ENCODE assay signal across 8 cellular contexts in the genomic region with DNA sequence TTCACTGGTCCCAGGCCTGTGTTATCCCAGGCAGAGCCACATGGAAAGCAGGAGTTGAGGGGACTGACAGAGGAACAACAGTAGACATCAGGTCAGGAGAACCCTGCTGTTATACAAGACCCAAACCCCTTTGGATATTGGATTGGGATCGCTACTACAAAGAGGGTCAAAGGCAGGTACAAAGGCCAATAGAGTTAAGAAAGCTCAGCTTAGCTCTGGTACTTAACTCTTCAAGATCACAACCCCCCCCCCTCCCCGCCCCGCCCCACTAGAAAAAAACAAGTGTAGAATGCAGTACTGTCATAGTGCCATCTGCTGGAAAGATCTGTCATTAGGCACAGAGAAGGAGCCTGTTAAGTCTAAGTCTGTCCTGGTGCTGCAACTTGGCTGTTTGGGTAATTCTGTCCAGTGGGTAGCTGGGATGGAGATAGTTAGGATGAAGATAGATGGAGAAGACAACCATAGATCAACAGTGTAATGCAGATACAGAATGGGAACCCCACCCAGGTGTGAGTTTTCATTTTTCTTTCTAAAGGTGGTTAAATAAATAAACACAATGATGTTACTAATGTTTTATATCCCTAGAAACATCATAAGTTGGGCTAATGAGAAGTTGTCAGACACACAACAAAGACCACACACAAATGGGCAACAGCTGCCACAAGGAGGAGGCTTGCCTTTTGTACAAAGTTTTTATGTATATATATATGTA. TPM values are rescaled to one million over a fixed set of nuclear protein-coding genes. Genes with fewer than 3 reads are reported as not detected.
DNase-seq lines count a peak whose midpoint lies in the region; ATAC-seq, FAIRE-seq and TF ChIP-seq lines count a peak whose summit lies in the region.

No MANE protein-coding gene starts in this region.

- no peaks in the 10 kb centered on the region for H3K9me1 ChIP-seq in K562 (ENCODE audit: control insufficient read depth, insufficient read depth, low read length)

- ATAC-seq in K562: peak; percentile 80
- no peak for ATAC-seq in GM19023 (IDR thresholded peaks at IDR 0.05; ENCODE audit: unreplicated experiment)

- no peaks in the 10 kb centered on the region for H3K9me3 ChIP-seq in K562 (replicated peaks; ENCODE audit: control insufficient read depth, insufficient read depth, low read depth, low read length)
- no peaks in the 10 kb centered on the region for H3K9me3 ChIP-seq in iPS-18a (ENCODE audit: control insufficient read depth, low read depth, low read length)
- no peaks in the 10 kb centered on the region for H3K9me3 ChIP-seq in smooth muscle cell (replicated peaks; ENCODE audit: low read depth)

- no TSS peak for BruUV-seq in K562 (replicated peaks; lab: Mats Ljungman, UMichigan)

- H3K27me3 ChIP-seq in GM06990 (replicated peaks; ENCODE audit: control insufficient read depth, insufficient read depth, low read length): no peaks in the 10 kb centered on the region
- no peaks in the 10 kb centered on the region for H3K27me3 ChIP-seq in K562 (ENCODE audit: control insufficient read depth in 2 of 2, insufficient read depth in 2 of 2, low read length in 2 of 2)
- H3K27me3 ChIP-seq in iPS-18a (ENCODE audit: control insufficient read depth, insufficient read depth, low read length): peaks cover 30% of the 10 kb centered on the region
- H3K27me3 ChIP-seq in smooth muscle cell (ENCODE audit: low read depth): no peaks in the 10 kb centered on the region

- in situ Hi-C loops in K562 (cut with MboI): no loop called here

- H3K4me3 ChIP-seq in GM06990 (replicated peaks; ENCODE audit: low read depth, low read length) (no peak overlapping the region), K562 (no peak overlapping the region), iPS-18a (ENCODE audit: low read length) (no peak overlapping the region), smooth muscle cell (no peak overlapping the region)

- peak; percentile 68 for TF ChIP-seq CTCF in GM06990 (IDR thresholded peaks at IDR 0.05; ENCODE audit: insufficient read depth, low read length, poor library complexity, severe bottlenecking)
- peak; percentile 73 to 84 (median 83) for TF ChIP-seq CTCF in K562 (IDR thresholded peaks at IDR 0.05 in 2 of 3, conservative IDR thresholded peaks at IDR 0.05 in 1 of 3; ENCODE audit: insufficient read depth in 2 of 3, low read depth in 1 of 3, low read length in 3 of 3)
- peak; percentile 52 for TF ChIP-seq CTCF in smooth muscle cell (IDR thresholded peaks at IDR 0.05; ENCODE audit: borderline replicate concordance, insufficient read depth, poor library complexity, severe bottlenecking)

- peaks cover 41% of the 10 kb centered on the region for H3K36me3 ChIP-seq in GM06990 (ENCODE audit: control insufficient read depth, insufficient read depth, low read length)
- peaks cover 58% of the 10 kb centered on the region for H3K36me3 ChIP-seq in K562 (ENCODE audit: control insufficient read depth, insufficient read depth, low read length)
- peaks cover 45% of the 10 kb centered on the region for H3K36me3 ChIP-seq in iPS-18a (ENCODE audit: control insufficient read depth, low read depth, low read length)
- H3K36me3 ChIP-seq in smooth muscle cell (ENCODE audit: low read depth): peaks cover 7% of the 10 kb centered on the region

- peaks cover 16% of the 10 kb centered on the region for H3F3A ChIP-seq in smooth muscle cell (ENCODE audit: low read depth)

- H3K4me1 ChIP-seq in K562 (replicated peaks in 1 of 2; ENCODE audit: control insufficient read depth in 2 of 2, insufficient read depth in 2 of 2, low read length in 2 of 2) (peaks cover 5 to 39% of the 10 kb centered on the region in 2 experiments; a peak in 2 of 5 replicates), iPS-18a (ENCODE audit: control insufficient read depth, low read depth, low read length) (peaks cover 11% of the 10 kb centered on the region), smooth muscle cell (ENCODE audit: low read depth) (peaks cover 10% of the 10 kb centered on the region)

- H3K27ac ChIP-seq in K562 (ENCODE audit: extremely low read depth, low read depth, low read length): no peak overlapping the region
- no peak overlapping the region for H3K27ac ChIP-seq in iPS-18a (ENCODE audit: low read length)
- H3K27ac ChIP-seq in smooth muscle cell (ENCODE audit: low read depth): peak overlapping the region; percentile 52

- no peak overlapping the region for H2AFZ ChIP-seq in K562 (ENCODE audit: low read depth, low read length)
- H2AFZ ChIP-seq in smooth muscle cell (ENCODE audit: low read depth): no peak overlapping the region

- peak; percentile 57 to 68 for TF ChIP-seq RAD21 in K562 (CRISPR knock-in tag; conservative IDR thresholded peaks at IDR 0.05 in 1 of 2, IDR thresholded peaks at IDR 0.05 in 1 of 2)

- no peak for TF ChIP-seq EP300 in K562 (IDR thresholded peaks at IDR 0.05; ENCODE audit: low read length)

- CTCF ChIA-PET in K562 (lab: Yijun Ruan, JAX; ENCODE audit: low intra/inter-chr PET ratio): interaction anchor here (0.7 to 2.1 kb wide), 9 partner anchors 28 to 428 kb away, joined by 3 to 21 read pairs (median 5); partner anchors contain the start of gene LRP10

- H3K79me2 ChIP-seq in K562 (ENCODE audit: control insufficient read depth, insufficient read depth, low read length): no peaks in the 10 kb centered on the region
- no peaks in the 10 kb centered on the region for H3K79me2 ChIP-seq in smooth muscle cell (ENCODE audit: low read depth)

- peak; percentile 49 for DNase-seq in A172 (ENCODE audit: low spot score)
- no peak for DNase-seq in GM06990 (ENCODE audit: extremely low read depth, insufficient read length)
- peak; percentile 75 for DNase-seq in Kasumi-1 (lab: John Stamatoyannopoulos, UW)
- peak; percentile 38 to 49 for DNase-seq in SHP77 (lab: John Stamatoyannopoulos, UW)
- peak; percentile 71 to 91 (median 79) for DNase-seq in K562 (ENCODE audit: extremely low read depth in 1 of 4, low spot score in 3 of 4)
- peak; percentile 7 for DNase-seq in smooth muscle cell (lab: John Stamatoyannopoulos, UW; ENCODE audit: unreplicated experiment)

- H3K4me2 ChIP-seq in K562 (ENCODE audit: insufficient read depth, low read length) (no peak overlapping the region; the same call in 1 of the 2 replicates), smooth muscle cell (no peak overlapping the region)

- 0% methylated on average over 3 of the region's 3 CpGs for WGBS in K562 (ENCODE audit: insufficient coverage, low coverage, missing lambda C conversion rate)
- WGBS in smooth muscle cell (ENCODE audit: low lambda C conversion rate): 21% methylated on average over 3 of the region's 3 CpGs

- POLR2A ChIA-PET in K562 (lab: Yijun Ruan, JAX): interaction anchor here (0.9 to 2.9 kb wide), 9 partner anchors 12 to 134 kb away, joined by 3 to 10 read pairs (median 5); partner anchors contain the start of genes OXA1L and RBM23

- no peak for TF ChIP-seq POLR2A in K562 (conservative IDR thresholded peaks at IDR 0.05)

- peak; percentile 94 for FAIRE-seq in K562 (lab: Jason Lieb, UNC)

- intact Hi-C loops in K562 (cut with micrococcal nuclease): loop anchor here (1.0 kb wide), 3 partner anchors 28 to 123 kb away; no protein-coding TSS in a partner anchor

- H4K20me1 ChIP-seq in K562 (replicated peaks; ENCODE audit: control insufficient read depth, insufficient read depth, low read length) (no peaks in the 10 kb centered on the region), smooth muscle cell (ENCODE audit: low read depth) (no peaks in the 10 kb centered on the region)

- H3K9ac ChIP-seq in K562 (ENCODE audit: insufficient read depth in 1 of 2, low read depth in 2 of 2, low read length in 2 of 2): no peak overlapping the region
- peak overlapping the region; percentile 8 for H3K9ac ChIP-seq in iPS-18a (ENCODE audit: low read length)
- H3K9ac ChIP-seq in smooth muscle cell (ENCODE audit: low read depth): no peak overlapping the region

RNA-seq across cellular contexts. Expression of gene REM2, which starts 17.2 kb away (rescaled TPM):
- not detected in 2 replicates for total RNA-seq in A172 (2014; rRNA removed; shearing (Covaris generic))
- 1.2 and 3.0 TPM in 2 replicates for total RNA-seq in K562 (2011; cell fraction: chromatin; rRNA removed; ENCODE audit: low replicate concordance)
- 3.0 and 3.8 TPM in 2 replicates for total RNA-seq in K562 (2011; cell fraction: nucleolus; rRNA removed)
- 2.4 and 2.7 TPM in 2 replicates for total RNA-seq in K562 (2011; cell fraction: nucleoplasm; rRNA removed)
- 0.29 and 0.36 TPM in 2 replicates for total RNA-seq in K562 (2014; rRNA removed)
- 0.18 and 0.51 TPM in 2 replicates for total RNA-seq in K562 (2014; rRNA removed; fragmentation: Illumina TruSeq; extraction: Trizol)
- 0.25 and 0.34 TPM in 2 replicates for total RNA-seq in K562 (2015; rRNA removed; fragmentation: Illumina TruSeq; extraction: Trizol)
- 0.40 and 0.69 TPM in 2 replicates for total RNA-seq in K562 (2021)
- 0.91 and 1.0 TPM in 2 replicates for polyA plus RNA-seq in K562 (2011; rRNA removed)
- 0.40 and 0.47 TPM in 2 replicates for polyA plus RNA-seq in K562 (2011; cell fraction: cytosol; rRNA removed)
- polyA plus RNA-seq in K562 (2011; cell fraction: nucleus; rRNA removed): 1.2 and 2.3 TPM in 2 replicates
- 0.82 and 1.1 TPM in 2 replicates for polyA plus RNA-seq in K562 (2012)
- 0.21 and 0.25 TPM in 2 replicates for polyA plus RNA-seq in K562 (2014; fragmentation: Illumina TruSeq; extraction: Trizol)
- under 1 TPM; 0.38 to 0.50 TPM for polyA plus RNA-seq in K562 (2014; fragmentation: Nextera tagmentation; extraction: Ambion mirVana)
- polyA plus RNA-seq in K562 (2014; rRNA removed): 0.20 and 0.97 TPM in 2 replicates
- polyA minus RNA-seq in K562 (2011; rRNA and poly(A)+ RNA removed): 0.32 and 0.48 TPM in 2 replicates
- polyA minus RNA-seq in K562 (2011; cell fraction: cytosol; rRNA and poly(A)+ RNA removed): not detected in 2 replicates
- polyA minus RNA-seq in K562 (2011; cell fraction: nucleus; rRNA and poly(A)+ RNA removed): 0.81 and 1.9 TPM in 2 replicates
- 0.22 and 2.6 TPM in 2 replicates for total RNA-seq in smooth muscle cell
- polyA plus RNA-seq in smooth muscle cell: 1.6 and 5.9 TPM in 2 replicates

RNA-seq across cellular contexts. Expression of gene RBM23, which starts 18.7 kb away (rescaled TPM):
- total RNA-seq in A172 (2014; rRNA removed; shearing (Covaris generic)): 56.8 and 64.1 TPM in 2 replicates
- 87.2 and 129 TPM in 2 replicates for total RNA-seq in K562 (2011; cell fraction: chromatin; rRNA removed; ENCODE audit: low replicate concordance)
- total RNA-seq in K562 (2011; cell fraction: nucleolus; rRNA removed): 74.0 and 76.5 TPM in 2 replicates
- 81.6 and 84.0 TPM in 2 replicates for total RNA-seq in K562 (2011; cell fraction: nucleoplasm; rRNA removed)
- 46.0 and 68.2 TPM in 2 replicates for total RNA-seq in K562 (2014; rRNA removed)
- 48.9 and 53.2 TPM in 2 replicates for total RNA-seq in K562 (2014; rRNA removed; fragmentation: Illumina TruSeq; extraction: Trizol)
- 66.8 and 73.0 TPM in 2 replicates for total RNA-seq in K562 (2015; rRNA removed; fragmentation: Illumina TruSeq; extraction: Trizol)
- total RNA-seq in K562 (2021): 56.0 and 58.5 TPM in 2 replicates
- 36.2 and 57.8 TPM in 2 replicates for polyA plus RNA-seq in K562 (2011; rRNA removed)
- polyA plus RNA-seq in K562 (2011; cell fraction: cytosol; rRNA removed): 57.1 and 82.5 TPM in 2 replicates
- 68.8 and 78.6 TPM in 2 replicates for polyA plus RNA-seq in K562 (2011; cell fraction: nucleus; rRNA removed)
- 43.1 and 49.8 TPM in 2 replicates for polyA plus RNA-seq in K562 (2012)
- polyA plus RNA-seq in K562 (2014; fragmentation: Illumina TruSeq; extraction: Trizol): 50.2 and 69.0 TPM in 2 replicates
- polyA plus RNA-seq in K562 (2014; fragmentation: Nextera tagmentation; extraction: Ambion mirVana): 100 to 1,000 TPM in 1 of 2 experiments, 10 to 100 TPM in 1; 67.8 to 102 TPM
- 47.1 and 50.4 TPM in 2 replicates for polyA plus RNA-seq in K562 (2014; rRNA removed)
- polyA minus RNA-seq in K562 (2011; rRNA and poly(A)+ RNA removed): 65.1 and 89.3 TPM in 2 replicates
- 26.5 and 31.2 TPM in 2 replicates for polyA minus RNA-seq in K562 (2011; cell fraction: cytosol; rRNA and poly(A)+ RNA removed)
- polyA minus RNA-seq in K562 (2011; cell fraction: nucleus; rRNA and poly(A)+ RNA removed): 24.9 and 39.5 TPM in 2 replicates
- total RNA-seq in smooth muscle cell: 69.8 and 112 TPM in 2 replicates
- 59.3 and 72.4 TPM in 2 replicates for polyA plus RNA-seq in smooth muscle cell

RNA-seq across cellular contexts. Expression of gene LRP10, which starts 28.7 kb away (rescaled TPM):
- 28.7 and 38.7 TPM in 2 replicates for total RNA-seq in A172 (2014; rRNA removed; shearing (Covaris generic))
- total RNA-seq in K562 (2011; cell fraction: chromatin; rRNA removed; ENCODE audit: low replicate concordance): 26.2 and 103 TPM in 2 replicates
- 119 and 150 TPM in 2 replicates for total RNA-seq in K562 (2011; cell fraction: nucleolus; rRNA removed)
- 79.0 and 80.1 TPM in 2 replicates for total RNA-seq in K562 (2011; cell fraction: nucleoplasm; rRNA removed)
- total RNA-seq in K562 (2014; rRNA removed): 10.9 and 14.9 TPM in 2 replicates
- total RNA-seq in K562 (2014; rRNA removed; fragmentation: Illumina TruSeq; extraction: Trizol): 4.9 and 5.5 TPM in 2 replicates
- 6.9 and 8.1 TPM in 2 replicates for total RNA-seq in K562 (2015; rRNA removed; fragmentation: Illumina TruSeq; extraction: Trizol)
- total RNA-seq in K562 (2021): 40.7 and 45.5 TPM in 2 replicates
- polyA plus RNA-seq in K562 (2011; rRNA removed): 16.0 and 25.1 TPM in 2 replicates
- 18.9 and 40.0 TPM in 2 replicates for polyA plus RNA-seq in K562 (2011; cell fraction: cytosol; rRNA removed)
- polyA plus RNA-seq in K562 (2011; cell fraction: nucleus; rRNA removed): 17.1 and 30.2 TPM in 2 replicates
- 36.0 and 70.6 TPM in 2 replicates for polyA plus RNA-seq in K562 (2012)
- 27.2 and 34.5 TPM in 2 replicates for polyA plus RNA-seq in K562 (2014; fragmentation: Illumina TruSeq; extraction: Trizol)
- 1 to 10 TPM; 1.3 to 2.3 TPM for polyA plus RNA-seq in K562 (2014; fragmentation: Nextera tagmentation; extraction: Ambion mirVana)
- 12.7 and 15.9 TPM in 2 replicates for polyA plus RNA-seq in K562 (2014; rRNA removed)
- 15.2 and 24.3 TPM in 2 replicates for polyA minus RNA-seq in K562 (2011; rRNA and poly(A)+ RNA removed)
- 36.7 and 48.5 TPM in 2 replicates for polyA minus RNA-seq in K562 (2011; cell fraction: cytosol; rRNA and poly(A)+ RNA removed)
- 16.7 and 17.0 TPM in 2 replicates for polyA minus RNA-seq in K562 (2011; cell fraction: nucleus; rRNA and poly(A)+ RNA removed)
- total RNA-seq in smooth muscle cell: 32.4 and 38.8 TPM in 2 replicates
- 81.2 and 87.1 TPM in 2 replicates for polyA plus RNA-seq in smooth muscle cell

RNA-seq across cellular contexts. Expression of gene PRMT5, which starts 28.9 kb away (rescaled TPM):
- total RNA-seq in A172 (2014; rRNA removed; shearing (Covaris generic)): 38.6 and 181 TPM in 2 replicates
- total RNA-seq in K562 (2011; cell fraction: chromatin; rRNA removed; ENCODE audit: low replicate concordance): 278 and 432 TPM in 2 replicates
- total RNA-seq in K562 (2011; cell fraction: nucleolus; rRNA removed): 251 and 313 TPM in 2 replicates
- 210 and 241 TPM in 2 replicates for total RNA-seq in K562 (2011; cell fraction: nucleoplasm; rRNA removed)
- total RNA-seq in K562 (2014; rRNA removed) (123 and 171 TPM in 2 replicates), K562 (2014; rRNA removed; fragmentation: Illumina TruSeq; extraction: Trizol) (222 and 228 TPM in 2 replicates), K562 (2015; rRNA removed; fragmentation: Illumina TruSeq; extraction: Trizol) (245 and 276 TPM in 2 replicates), K562 (2021) (246 and 247 TPM in 2 replicates), smooth muscle cell (50.3 and 81.2 TPM in 2 replicates)
- polyA plus RNA-seq in K562 (2011; rRNA removed) (409 and 552 TPM in 2 replicates), K562 (2014; fragmentation: Illumina TruSeq; extraction: Trizol) (270 and 321 TPM in 2 replicates), K562 (2014; fragmentation: Nextera tagmentation; extraction: Ambion mirVana) (100 to 1,000 TPM; 114 to 155 TPM), K562 (2014; rRNA removed) (216 and 257 TPM in 2 replicates), smooth muscle cell (80.0 and 82.1 TPM in 2 replicates)
- 792 and 841 TPM in 2 replicates for polyA plus RNA-seq in K562 (2011; cell fraction: cytosol; rRNA removed)
- polyA plus RNA-seq in K562 (2011; cell fraction: nucleus; rRNA removed): 583 and 596 TPM in 2 replicates
- polyA plus RNA-seq in K562 (2012): 146 and 359 TPM in 2 replicates
- 300 and 519 TPM in 2 replicates for polyA minus RNA-seq in K562 (2011; rRNA and poly(A)+ RNA removed)
- polyA minus RNA-seq in K562 (2011; cell fraction: cytosol; rRNA and poly(A)+ RNA removed): 206 and 309 TPM in 2 replicates
- 93.0 and 134 TPM in 2 replicates for polyA minus RNA-seq in K562 (2011; cell fraction: nucleus; rRNA and poly(A)+ RNA removed)

RNA-seq across cellular contexts. Expression of gene HAUS4, which starts 56.6 kb away (rescaled TPM):
- 39.8 and 46.9 TPM in 2 replicates for total RNA-seq in A172 (2014; rRNA removed; shearing (Covaris generic))
- total RNA-seq in K562 (2011; cell fraction: chromatin; rRNA removed; ENCODE audit: low replicate concordance): 69.7 and 91.7 TPM in 2 replicates
- 49.2 and 58.2 TPM in 2 replicates for total RNA-seq in K562 (2011; cell fraction: nucleolus; rRNA removed)
- total RNA-seq in K562 (2011; cell fraction: nucleoplasm; rRNA removed): 65.3 and 66.7 TPM in 2 replicates
- 53.3 and 62.8 TPM in 2 replicates for total RNA-seq in K562 (2014; rRNA removed)
- total RNA-seq in K562 (2014; rRNA removed; fragmentation: Illumina TruSeq; extraction: Trizol): 59.2 and 62.3 TPM in 2 replicates
- 44.1 and 49.2 TPM in 2 replicates for total RNA-seq in K562 (2015; rRNA removed; fragmentation: Illumina TruSeq; extraction: Trizol)
- total RNA-seq in K562 (2021): 47.4 and 49.3 TPM in 2 replicates
- polyA plus RNA-seq in K562 (2011; rRNA removed): 80.3 and 85.4 TPM in 2 replicates
- polyA plus RNA-seq in K562 (2011; cell fraction: cytosol; rRNA removed): 34.3 and 50.3 TPM in 2 replicates
- 60.6 and 85.4 TPM in 2 replicates for polyA plus RNA-seq in K562 (2011; cell fraction: nucleus; rRNA removed)
- polyA plus RNA-seq in K562 (2012): 43.0 and 99.2 TPM in 2 replicates
- polyA plus RNA-seq in K562 (2014; fragmentation: Illumina TruSeq; extraction: Trizol): 41.2 and 46.3 TPM in 2 replicates
- polyA plus RNA-seq in K562 (2014; fragmentation: Nextera tagmentation; extraction: Ambion mirVana): 10 to 100 TPM; 12.5 to 13.0 TPM
- polyA plus RNA-seq in K562 (2014; rRNA removed): 71.8 and 71.9 TPM in 2 replicates
- 76.9 and 94.5 TPM in 2 replicates for polyA minus RNA-seq in K562 (2011; rRNA and poly(A)+ RNA removed)
- 27.2 and 28.9 TPM in 2 replicates for polyA minus RNA-seq in K562 (2011; cell fraction: cytosol; rRNA and poly(A)+ RNA removed)
- 28.1 and 36.3 TPM in 2 replicates for polyA minus RNA-seq in K562 (2011; cell fraction: nucleus; rRNA and poly(A)+ RNA removed)
- total RNA-seq in smooth muscle cell: 15.6 and 30.2 TPM in 2 replicates
- polyA plus RNA-seq in smooth muscle cell: 15.6 and 19.1 TPM in 2 replicates
